ENCODE assay signal across 21 cellular contexts in the genomic region with DNA sequence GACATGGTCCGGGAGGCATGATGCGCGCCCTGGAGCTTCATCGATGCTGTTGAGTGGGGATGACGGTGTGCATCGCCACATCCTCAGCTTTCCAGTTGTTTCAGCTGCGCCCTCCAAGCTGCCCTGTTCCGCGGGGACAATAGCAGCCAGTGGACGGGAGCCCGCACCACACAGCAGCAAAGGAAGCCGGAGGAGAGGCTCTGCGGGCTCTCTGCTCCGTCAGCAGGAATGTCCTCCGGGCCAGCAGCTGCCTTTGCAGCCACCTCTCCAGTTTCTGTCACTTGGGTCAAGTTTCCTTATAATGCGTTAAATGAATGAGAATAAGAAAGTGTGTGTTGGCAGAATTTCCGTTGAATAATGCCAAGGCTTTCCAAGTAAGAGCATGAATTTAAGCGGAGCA.
A peak's percentile ranks its signal among the peaks of the same experiment; 100 is the strongest.
DNase-seq lines count a peak whose midpoint lies in the region; ATAC-seq and TF ChIP-seq lines count a peak whose summit lies in the region.
"Had no signal": no experiment of that assay in that cellular context is flagged by ENCODE, and none has a peak within 500 bp of the region (broad histone marks: within the 10 kb centered on the region; RNA-seq: fewer than 3 reads in every experiment).

No MANE protein-coding gene starts in this region.

- no peak overlapping the region for H3K27ac Mint-ChIP-seq in WTC11
- H3K27ac Mint-ChIP-seq in activated T-helper 1 cell treated with anti-CD3 and anti-CD28 coated beads, Interleukin-12 subunit alpha, Interleukin-12 subunit beta, Interleukin-2, Interleukin-4 antibody, amounts not matched to agents 30 ng/mL and 10 ng/mL and 1 ng/mL, durations not matched to agents 14 hours and 24 hours and 36 hours: no peak overlapping the region
- H3K27ac Mint-ChIP-seq: CD4-positive, alpha-beta T cell had no signal

- no peak for TF ChIP-seq CTCF in WTC11 (IDR thresholded peaks at IDR 0.05)

- no peaks in the 10 kb centered on the region for H3K9me3 Mint-ChIP-seq in WTC11
- no peaks in the 10 kb centered on the region for H3K9me3 Mint-ChIP-seq in activated T-helper 1 cell treated with anti-CD3 and anti-CD28 coated beads, Interleukin-12 subunit alpha, Interleukin-12 subunit beta, Interleukin-2, Interleukin-4 antibody, amounts not matched to agents 30 ng/mL and 10 ng/mL and 1 ng/mL, durations not matched to agents 14 hours and 24 hours and 36 hours
- H3K9me3 Mint-ChIP-seq: CD4-positive, alpha-beta T cell had no signal

- no peaks in the 10 kb centered on the region for H3K27me3 Mint-ChIP-seq in WTC11 (ENCODE audit: low read depth)
- no peaks in the 10 kb centered on the region for H3K27me3 Mint-ChIP-seq in activated T-helper 1 cell treated with anti-CD3 and anti-CD28 coated beads, Interleukin-12 subunit alpha, Interleukin-12 subunit beta, Interleukin-2, Interleukin-4 antibody, amounts not matched to agents 30 ng/mL and 10 ng/mL and 1 ng/mL, durations not matched to agents 14 hours and 24 hours and 36 hours (ENCODE audit: insufficient read depth)
- H3K27me3 Mint-ChIP-seq: CD4-positive, alpha-beta T cell had no signal

- CTCF ChIA-PET in WTC11 (lab: Charles Lee): interaction anchor here (1.7 kb wide), 1 partner anchor 37 kb away, joined by 9 read pairs; no protein-coding TSS in a partner anchor

- POLR2A ChIA-PET in WTC11 (lab: Charles Lee): no interaction called here

- DNase-seq in WTC11 (ENCODE audit: low spot score): peak; percentile 20
- DNase-seq in globus pallidus (ENCODE audit: low spot score): peak; percentile 16
- DNase-seq in myocyte (ENCODE audit: low read depth): peak; percentile 14
- peak; percentile 4 for DNase-seq in putamen (ENCODE audit: low spot score)
- DNase-seq in NCI-H1436 treated with DMSO at 0.1 percent for 48 hours (lab: John Stamatoyannopoulos, UW): no peak
- no peak for DNase-seq in NCI-H1092 treated with DMSO at 0.1 percent for 48 hours (lab: John Stamatoyannopoulos, UW)
- no peak for DNase-seq in activated T-helper 1 cell treated with anti-CD3 and anti-CD28 coated beads, Interleukin-12 subunit alpha, Interleukin-12 subunit beta, Interleukin-2, Interleukin-4 antibody, amounts not matched to agents 30 ng/mL and 10 ng/mL and 1 ng/mL, durations not matched to agents 14 hours and 24 hours and 36 hours (ENCODE audit: low spot score)
- DNase-seq: Caco-2; CD4-positive, alpha-beta T cell; DND-41; KBM-7; NCI-H1092; NCI-H2029 treated with DMSO at 0.1 percent for 48 hours; NCI-H2171; NCI-H345; NCI-H524; NCI-H774; Peyer's patch had no signal

- intact Hi-C loops in activated T-helper 1 cell treated with anti-CD3 and anti-CD28 coated beads, Interleukin-12 subunit alpha, Interleukin-12 subunit beta, Interleukin-2, Interleukin-4 antibody, amounts not matched to agents 30 ng/mL and 10 ng/mL and 1 ng/mL, durations not matched to agents 14 hours and 24 hours and 36 hours (cut with micrococcal nuclease): no loop called here

- no peak overlapping the region for H3K4me3 Mint-ChIP-seq in WTC11
- H3K4me3 Mint-ChIP-seq in activated T-helper 1 cell treated with anti-CD3 and anti-CD28 coated beads, Interleukin-12 subunit alpha, Interleukin-12 subunit beta, Interleukin-2, Interleukin-4 antibody, amounts not matched to agents 30 ng/mL and 10 ng/mL and 1 ng/mL, durations not matched to agents 14 hours and 24 hours and 36 hours: no peak overlapping the region
- H3K4me3 Mint-ChIP-seq: CD4-positive, alpha-beta T cell had no signal

- peak; percentile 64; the same call in 1 of the 2 replicates for ATAC-seq in WTC11
- ATAC-seq in HG02678 (IDR thresholded peaks at IDR 0.05; ENCODE audit: unreplicated experiment): no peak
- ATAC-seq: GM12878, Right ventricle myocardium inferior had no signal

- peaks cover 4% of the 10 kb centered on the region; the same call in 1 of the 2 replicates for H3K4me1 Mint-ChIP-seq in WTC11
- no peaks in the 10 kb centered on the region for H3K4me1 Mint-ChIP-seq in activated T-helper 1 cell treated with anti-CD3 and anti-CD28 coated beads, Interleukin-12 subunit alpha, Interleukin-12 subunit beta, Interleukin-2, Interleukin-4 antibody, amounts not matched to agents 30 ng/mL and 10 ng/mL and 1 ng/mL, durations not matched to agents 14 hours and 24 hours and 36 hours (ENCODE audit: low read depth)

- no peaks in the 10 kb centered on the region for H3K36me3 Mint-ChIP-seq in WTC11
- no peaks in the 10 kb centered on the region for H3K36me3 Mint-ChIP-seq in activated T-helper 1 cell treated with anti-CD3 and anti-CD28 coated beads, Interleukin-12 subunit alpha, Interleukin-12 subunit beta, Interleukin-2, Interleukin-4 antibody, amounts not matched to agents 30 ng/mL and 10 ng/mL and 1 ng/mL, durations not matched to agents 14 hours and 24 hours and 36 hours (ENCODE audit: low read depth)

TF ChIP-seq in WTC11, 78 proteins besides CTCF, POLR2A, EP300 and RAD21 (continues in another document):
- TF ChIP-seq FOXK1 (CRISPR knock-in tag; IDR thresholded peaks at IDR 0.05) (no peak), GRHL2 (CRISPR knock-in tag; IDR thresholded peaks at IDR 0.05; ENCODE audit: insufficient replicate concordance, severe bottlenecking) (no peak), ZNF671 (CRISPR knock-in tag; IDR thresholded peaks at IDR 0.05) (no peak), KAT7 (CRISPR knock-in tag; IDR thresholded peaks at IDR 0.05; ENCODE audit: borderline replicate concordance) (no peak), SMAD3 (CRISPR knock-in tag; IDR thresholded peaks at IDR 0.05; ENCODE audit: borderline replicate concordance) (no peak), CREB1 (CRISPR knock-in tag; IDR thresholded peaks at IDR 0.05) (no peak), CBFB (CRISPR knock-in tag; IDR thresholded peaks at IDR 0.05; ENCODE audit: low read depth) (no peak), TEAD4 (CRISPR knock-in tag; IDR thresholded peaks at IDR 0.05) (no peak), ZNF416 (CRISPR knock-in tag; IDR thresholded peaks at IDR 0.05) (no peak), ZNF138 (CRISPR knock-in tag; conservative IDR thresholded peaks at IDR 0.05) (no peak), OVOL2 (CRISPR knock-in tag; IDR thresholded peaks at IDR 0.05; ENCODE audit: borderline replicate concordance) (no peak)
- TF ChIP-seq, protein P1, sequence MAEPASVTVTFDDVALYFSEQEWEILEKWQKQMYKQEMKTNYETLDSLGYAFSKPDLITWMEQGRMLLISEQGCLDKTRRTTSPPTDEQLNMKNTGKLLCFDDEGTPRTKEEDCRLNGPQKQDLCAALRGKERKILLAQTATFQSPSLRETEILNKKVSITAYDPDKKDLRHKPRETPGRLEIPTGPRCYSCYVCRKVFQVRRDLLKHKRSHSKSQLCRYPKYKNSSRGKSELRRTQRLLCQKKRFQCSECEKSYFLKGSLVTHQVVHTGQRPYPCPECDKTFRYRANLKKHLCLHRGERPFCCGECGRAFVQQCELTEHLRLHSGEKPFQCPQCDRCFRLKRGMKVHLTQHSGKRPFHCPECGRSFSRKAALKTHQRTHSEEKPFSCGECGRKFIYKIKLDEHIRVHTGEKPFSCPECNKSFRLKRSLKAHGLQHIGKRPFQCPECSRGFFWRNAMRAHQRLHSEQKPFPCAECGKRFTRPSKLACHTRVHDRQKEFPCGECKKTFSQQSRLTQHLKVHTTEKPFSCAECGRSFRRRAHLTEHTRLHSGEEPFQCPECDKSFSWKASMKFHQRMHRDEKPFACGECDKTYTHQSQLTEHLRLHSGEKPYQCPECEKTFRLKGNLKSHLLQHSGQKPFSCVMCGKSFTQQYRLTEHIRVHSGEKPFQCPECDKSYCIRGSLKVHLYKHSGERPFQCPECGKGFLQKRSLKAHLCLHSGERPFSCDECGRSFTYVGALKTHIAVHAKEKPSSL (CRISPR knock-in tag; conservative IDR thresholded peaks at IDR 0.05): no peak
- TF ChIP-seq, protein P2, sequence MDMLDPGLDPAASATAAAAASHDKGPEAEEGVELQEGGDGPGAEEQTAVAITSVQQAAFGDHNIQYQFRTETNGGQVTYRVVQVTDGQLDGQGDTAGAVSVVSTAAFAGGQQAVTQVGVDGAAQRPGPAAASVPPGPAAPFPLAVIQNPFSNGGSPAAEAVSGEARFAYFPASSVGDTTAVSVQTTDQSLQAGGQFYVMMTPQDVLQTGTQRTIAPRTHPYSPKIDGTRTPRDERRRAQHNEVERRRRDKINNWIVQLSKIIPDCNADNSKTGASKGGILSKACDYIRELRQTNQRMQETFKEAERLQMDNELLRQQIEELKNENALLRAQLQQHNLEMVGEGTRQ (CRISPR knock-in tag; IDR thresholded peaks at IDR 0.05): no peak
- TF ChIP-seq, protein P3, sequence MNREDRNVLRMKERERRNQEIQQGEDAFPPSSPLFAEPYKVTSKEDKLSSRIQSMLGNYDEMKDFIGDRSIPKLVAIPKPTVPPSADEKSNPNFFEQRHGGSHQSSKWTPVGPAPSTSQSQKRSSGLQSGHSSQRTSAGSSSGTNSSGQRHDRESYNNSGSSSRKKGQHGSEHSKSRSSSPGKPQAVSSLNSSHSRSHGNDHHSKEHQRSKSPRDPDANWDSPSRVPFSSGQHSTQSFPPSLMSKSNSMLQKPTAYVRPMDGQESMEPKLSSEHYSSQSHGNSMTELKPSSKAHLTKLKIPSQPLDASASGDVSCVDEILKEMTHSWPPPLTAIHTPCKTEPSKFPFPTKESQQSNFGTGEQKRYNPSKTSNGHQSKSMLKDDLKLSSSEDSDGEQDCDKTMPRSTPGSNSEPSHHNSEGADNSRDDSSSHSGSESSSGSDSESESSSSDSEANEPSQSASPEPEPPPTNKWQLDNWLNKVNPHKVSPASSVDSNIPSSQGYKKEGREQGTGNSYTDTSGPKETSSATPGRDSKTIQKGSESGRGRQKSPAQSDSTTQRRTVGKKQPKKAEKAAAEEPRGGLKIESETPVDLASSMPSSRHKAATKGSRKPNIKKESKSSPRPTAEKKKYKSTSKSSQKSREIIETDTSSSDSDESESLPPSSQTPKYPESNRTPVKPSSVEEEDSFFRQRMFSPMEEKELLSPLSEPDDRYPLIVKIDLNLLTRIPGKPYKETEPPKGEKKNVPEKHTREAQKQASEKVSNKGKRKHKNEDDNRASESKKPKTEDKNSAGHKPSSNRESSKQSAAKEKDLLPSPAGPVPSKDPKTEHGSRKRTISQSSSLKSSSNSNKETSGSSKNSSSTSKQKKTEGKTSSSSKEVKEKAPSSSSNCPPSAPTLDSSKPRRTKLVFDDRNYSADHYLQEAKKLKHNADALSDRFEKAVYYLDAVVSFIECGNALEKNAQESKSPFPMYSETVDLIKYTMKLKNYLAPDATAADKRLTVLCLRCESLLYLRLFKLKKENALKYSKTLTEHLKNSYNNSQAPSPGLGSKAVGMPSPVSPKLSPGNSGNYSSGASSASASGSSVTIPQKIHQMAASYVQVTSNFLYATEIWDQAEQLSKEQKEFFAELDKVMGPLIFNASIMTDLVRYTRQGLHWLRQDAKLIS (CRISPR knock-in tag; IDR thresholded peaks at IDR 0.05; ENCODE audit: borderline replicate concordance): no peak

Comparison
In these comparisons a context has a peak if more than half of its experiments do, and no peak if none do; other contexts are left out.
1. DNase-seq: peak in WTC11 (single experiment), globus pallidus (single experiment), myocyte (single experiment) and putamen (single experiment); none in NCI-H1436 treated with DMSO at 0.1 percent for 48 hours (single experiment), NCI-H1092 treated with DMSO at 0.1 percent for 48 hours (single experiment) and activated T-helper 1 cell treated with anti-CD3 and anti-CD28 coated beads, Interleukin-12 subunit alpha, Interleukin-12 subunit beta, Interleukin-2, Interleukin-4 antibody, amounts not matched to agents 30 ng/mL and 10 ng/mL and 1 ng/mL, durations not matched to agents 14 hours and 24 hours and 36 hours (single experiment).